11 cellular contexts compared by ENCODE assay signal in genomic region chr16:27222499-27223225, GRCh38. TPM values are rescaled to one million over a fixed set of nuclear protein-coding genes. Genes with fewer than 3 reads are reported as not detected.
DNase-seq lines count a peak whose midpoint lies in the region; ATAC-seq, FAIRE-seq and TF ChIP-seq lines count a peak whose summit lies in the region.
"Had no signal": no experiment of that assay in that cellular context is flagged by ENCODE, and none has a peak within 500 bp of the region (broad histone marks: within the 10 kb centered on the region; RNA-seq: fewer than 3 reads in every experiment).

No MANE protein-coding gene starts in this region.

- POLR2A ChIA-PET in AG04450 (lab: Yijun Ruan, JAX): interaction anchor here (0.8 to 1.7 kb wide), 4 partner anchors 19 to 97 kb away, joined by 3 to 11 read pairs (median 4); partner anchors contain the start of gene KDM8
- POLR2A ChIA-PET in K562 (lab: Yijun Ruan, JAX): interaction anchor here (0.7 to 1.2 kb wide), 2 partner anchors 29 to 149 kb away, joined by 3 read pairs; no protein-coding TSS in a partner anchor

- peaks cover 4% of the 10 kb centered on the region for H3K27me3 Mint-ChIP-seq in HFFc6 (ENCODE audit: insufficient read depth)

- no peak overlapping the region for H3K23ac ChIP-seq in mesenchymal stem cell (ENCODE audit: low read length in 2 of 2)

- H3K9me3 ChIP-seq in AG04450 (ENCODE audit: control insufficient read depth, insufficient read depth, low read length) (no peaks in the 10 kb centered on the region), K562 (replicated peaks; ENCODE audit: control insufficient read depth, insufficient read depth, low read depth, low read length) (no peaks in the 10 kb centered on the region), mesenchymal stem cell (ENCODE audit: control insufficient read depth, low read length) (no peaks in the 10 kb centered on the region)

- no peaks in the 10 kb centered on the region for H3K27me3 ChIP-seq in AG04450 (ENCODE audit: control insufficient read depth, insufficient read depth, low read length)
- H3K27me3 ChIP-seq in K562 (ENCODE audit: control insufficient read depth in 2 of 2, insufficient read depth in 2 of 2, low read length in 2 of 2): no peaks in the 10 kb centered on the region
- no peaks in the 10 kb centered on the region for H3K27me3 ChIP-seq in mesenchymal stem cell (ENCODE audit: control insufficient read depth in 1 of 2, insufficient read depth in 1 of 2, low read length in 2 of 2)

- H3K4me2 ChIP-seq in K562 (ENCODE audit: insufficient read depth, low read length) (no peak overlapping the region), mesenchymal stem cell (ENCODE audit: low read length, poor library complexity, severe bottlenecking) (no peak overlapping the region)

- H3K9ac ChIP-seq in K562 (ENCODE audit: insufficient read depth in 1 of 2, low read depth in 2 of 2, low read length in 2 of 2) (peak overlapping the region in 1 of 2 experiments; percentile 42; a peak in 1 of 4 replicates), mesenchymal stem cell (ENCODE audit: low read length) (peak overlapping the region; percentile 74)

- no peaks in the 10 kb centered on the region; the same call in 1 of the 2 replicates for H3K36me3 Mint-ChIP-seq in HFFc6 (ENCODE audit: low read depth)
- H3K36me3 Mint-ChIP-seq: natural killer cell had no signal

- peaks cover 9% of the 10 kb centered on the region; the same call in 2 of the 3 replicates for H3K36me3 ChIP-seq in K562 (ENCODE audit: control insufficient read depth, insufficient read depth, low read length)
- H3K36me3 ChIP-seq in mesenchymal stem cell (ENCODE audit: control insufficient read depth in 1 of 2, insufficient read depth in 2 of 2, low read depth in 1 of 2, low read length in 2 of 2): peaks cover 21 to 72% of the 10 kb centered on the region in 2 experiments

- TF ChIP-seq RAD21 in K562 (CRISPR knock-in tag; conservative IDR thresholded peaks at IDR 0.05 in 1 of 2, IDR thresholded peaks at IDR 0.05 in 1 of 2): no peak

- H2BK5ac ChIP-seq in mesenchymal stem cell (ENCODE audit: low read depth, low read length, poor library complexity, severe bottlenecking): no peak overlapping the region

- in situ Hi-C loops in K562 (cut with MboI): no loop called here

- no peak for FAIRE-seq in K562 (lab: Jason Lieb, UNC)

- WGBS in K562 (ENCODE audit: insufficient coverage, low coverage, missing lambda C conversion rate): 66% methylated on average over 20 of the region's 24 CpGs
- 47% methylated on average over 24 of the region's 24 CpGs for WGBS in mesenchymal stem cell

- ATAC-seq in K562: peak; percentile 35
- ATAC-seq: natural killer cell had no signal

- H3K27ac Mint-ChIP-seq in HFFc6: peak overlapping the region; percentile 89
- H3K27ac Mint-ChIP-seq: natural killer cell had no signal

- H3K9me1 ChIP-seq in K562 (ENCODE audit: control insufficient read depth, insufficient read depth, low read length): no peaks in the 10 kb centered on the region

- DNase-seq in AG04450 (ENCODE audit: low read depth, low spot score): no peak
- DNase-seq in HFFc6: peak; percentile 75
- no peak for DNase-seq in K562 (ENCODE audit: extremely low read depth in 1 of 4, low spot score in 3 of 4)
- DNase-seq in mesenchymal stem cell: peak; percentile 72
- DNase-seq in central memory CD4-positive, alpha-beta T cell: no peak
- no peak for DNase-seq in activated gamma-delta T cell treated with Interleukin-2 at 50 U/mL for 16 hours
- no peak for DNase-seq in Ammon's horn (ENCODE audit: low spot score)
- no peak for DNase-seq in GDM1 (lab: John Stamatoyannopoulos, UW)
- DNase-seq: activated CD4-positive, CD25-positive, alpha-beta regulatory T cell; COR-L47; natural killer cell had no signal

- peak overlapping the region; percentile 44 to 64 for H3K18ac ChIP-seq in mesenchymal stem cell (ENCODE audit: low read depth in 1 of 2, low read length in 2 of 2)

- H2AK5ac ChIP-seq in mesenchymal stem cell (ENCODE audit: low read length, severe bottlenecking): no peak overlapping the region

- H3K4me1 Mint-ChIP-seq in HFFc6 (ENCODE audit: low read depth): peaks cover 26% of the 10 kb centered on the region

- H2AFZ ChIP-seq in K562 (ENCODE audit: low read depth, low read length) (no peak overlapping the region), mesenchymal stem cell (ENCODE audit: low read depth, low read length) (no peak overlapping the region)

- H4K8ac ChIP-seq in mesenchymal stem cell (ENCODE audit: low read length): peak overlapping the region; percentile 79

- peak overlapping the region in 1 of 2 experiments; percentile 46 for H3K14ac ChIP-seq in mesenchymal stem cell (ENCODE audit: low read length in 2 of 2)

- peak overlapping the region; percentile 25; the same call in 1 of the 2 replicates for H3K4me3 Mint-ChIP-seq in HFFc6
- H3K4me3 Mint-ChIP-seq: natural killer cell had no signal

- BruUV-seq in K562 (replicated peaks; lab: Mats Ljungman, UMichigan): no TSS peak

- H3K4ac ChIP-seq in mesenchymal stem cell (ENCODE audit: low read depth in 1 of 2, low read length in 2 of 2): peak overlapping the region; percentile 15 to 79

- peak overlapping the region; percentile 61 to 74 for H2BK12ac ChIP-seq in mesenchymal stem cell (ENCODE audit: low read length in 2 of 2)

- no peaks in the 10 kb centered on the region for H3K79me2 ChIP-seq in K562 (ENCODE audit: control insufficient read depth, insufficient read depth, low read length)

- TF ChIP-seq EP300 in K562 (IDR thresholded peaks at IDR 0.05; ENCODE audit: low read length): no peak

- peak overlapping the region; percentile 80 for H3K27ac ChIP-seq in AG04450 (ENCODE audit: low read depth, low read length)
- no peak overlapping the region; the same call in 2 of the 3 replicates for H3K27ac ChIP-seq in K562 (ENCODE audit: extremely low read depth, low read depth, low read length)
- H3K27ac ChIP-seq in mesenchymal stem cell (ENCODE audit: low read length, poor library complexity, severe bottlenecking): no peak overlapping the region

- H3K9me3 Mint-ChIP-seq in HFFc6: no peaks in the 10 kb centered on the region
- H3K9me3 Mint-ChIP-seq: natural killer cell had no signal

- no peak overlapping the region for H2BK15ac ChIP-seq in mesenchymal stem cell (ENCODE audit: low read depth, poor library complexity, severe bottlenecking)

- peak overlapping the region; percentile 88 for H4K91ac ChIP-seq in mesenchymal stem cell (ENCODE audit: low read length)

- H2BK120ac ChIP-seq in mesenchymal stem cell (ENCODE audit: low read depth, low read length): no peak overlapping the region

- no peak overlapping the region for H3K4me3 ChIP-seq in AG04450 (ENCODE audit: low read depth, low read length)
- H3K4me3 ChIP-seq in K562: no peak overlapping the region
- H3K4me3 ChIP-seq in mesenchymal stem cell (ENCODE audit: insufficient read depth in 1 of 2, low read depth in 1 of 2, low read length in 2 of 2): peak overlapping the region in 1 of 2 experiments; percentile 50

- peaks cover 0 to 18% of the 10 kb centered on the region in 2 experiments; a peak in 2 of 5 replicates for H3K4me1 ChIP-seq in K562 (replicated peaks in 1 of 2; ENCODE audit: control insufficient read depth in 2 of 2, insufficient read depth in 2 of 2, low read length in 2 of 2)
- peaks cover 12% of the 10 kb centered on the region for H3K4me1 ChIP-seq in mesenchymal stem cell (ENCODE audit: control insufficient read depth, insufficient read depth, low read depth, low read length)

- peaks cover 1% of the 10 kb centered on the region for H3K79me1 ChIP-seq in mesenchymal stem cell (replicated peaks; ENCODE audit: low read length, poor library complexity, severe bottlenecking)

- CTCF ChIA-PET in AG04450 (lab: Charles Lee) (interaction anchor here (1.7 to 4.0 kb wide), 2 partner anchors 12 to 145 kb away, joined by 7 to 30 read pairs; no protein-coding TSS in a partner anchor), K562 (lab: Yijun Ruan, JAX; ENCODE audit: low intra/inter-chr PET ratio) (no interaction called here)

- intact Hi-C loops in K562 (cut with micrococcal nuclease): no loop called here

- H4K20me1 ChIP-seq in K562 (replicated peaks; ENCODE audit: control insufficient read depth, insufficient read depth, low read length): no peaks in the 10 kb centered on the region

- no peak for TF ChIP-seq POLR2A in K562 (conservative IDR thresholded peaks at IDR 0.05)

- no peak for TF ChIP-seq CTCF in AG04450 (IDR thresholded peaks at IDR 0.05; ENCODE audit: low read depth, low read length)
- no peak for TF ChIP-seq CTCF in HFFc6 (IDR thresholded peaks at IDR 0.05)
- no peak for TF ChIP-seq CTCF in K562 (IDR thresholded peaks at IDR 0.05 in 2 of 3, conservative IDR thresholded peaks at IDR 0.05 in 1 of 3; ENCODE audit: insufficient read depth in 2 of 3, low read depth in 1 of 3, low read length in 3 of 3)

RNA-seq across cellular contexts. Expression of gene KDM8, which starts 19.3 kb away (rescaled TPM):
- polyA plus RNA-seq in AG04450 (2011; rRNA removed) (2.5 and 2.8 TPM in 2 replicates), K562 (2011; rRNA removed) (3.8 and 5.2 TPM in 2 replicates), K562 (2014; fragmentation: Illumina TruSeq; extraction: Trizol) (5.4 and 7.5 TPM in 2 replicates), K562 (2014; fragmentation: Nextera tagmentation; extraction: Ambion mirVana) (under 1 TPM; 0.61 to 0.66 TPM), K562 (2014; rRNA removed) (6.4 and 7.0 TPM in 2 replicates)
- 4.2 and 5.4 TPM in 2 replicates for polyA minus RNA-seq in AG04450 (2011; rRNA and poly(A)+ RNA removed)
- total RNA-seq in HFFc6 (2021; fragmentation: NEBNext Ultra II Directional; extraction: Animal tissue kit (Norgen Biotek cat#: 25700)): 1 to 10 TPM; 4.1 to 5.8 (median 4.9) TPM
- 18.0 and 41.3 TPM in 2 replicates for total RNA-seq in K562 (2011; cell fraction: chromatin; rRNA removed; ENCODE audit: low replicate concordance)
- total RNA-seq in K562 (2011; cell fraction: nucleolus; rRNA removed): 24.1 and 25.0 TPM in 2 replicates
- total RNA-seq in K562 (2011; cell fraction: nucleoplasm; rRNA removed): 21.2 and 27.1 TPM in 2 replicates
- total RNA-seq in K562 (2014; rRNA removed) (6.4 and 10.8 TPM in 2 replicates), K562 (2014; rRNA removed; fragmentation: Illumina TruSeq; extraction: Trizol) (2.6 and 5.3 TPM in 2 replicates), K562 (2015; rRNA removed; fragmentation: Illumina TruSeq; extraction: Trizol) (5.9 and 8.4 TPM in 2 replicates), K562 (2021) (9.1 TPM in 2 replicates)
- polyA plus RNA-seq in K562 (2011; cell fraction: cytosol; rRNA removed): 4.5 and 35.4 TPM in 2 replicates
- 8.8 and 15.0 TPM in 2 replicates for polyA plus RNA-seq in K562 (2011; cell fraction: nucleus; rRNA removed)
- 5.4 and 5.7 TPM in 2 replicates for polyA plus RNA-seq in K562 (2012)
- polyA minus RNA-seq in K562 (2011; rRNA and poly(A)+ RNA removed): 8.7 and 10.1 TPM in 2 replicates
- 2.2 and 3.5 TPM in 2 replicates for polyA minus RNA-seq in K562 (2011; cell fraction: cytosol; rRNA and poly(A)+ RNA removed)
- 9.0 and 9.8 TPM in 2 replicates for polyA minus RNA-seq in K562 (2011; cell fraction: nucleus; rRNA and poly(A)+ RNA removed)
- 1.9 TPM for polyA plus RNA-seq in mesenchymal stem cell (2013, experiment 1 of 2)
- 1.7 TPM for polyA plus RNA-seq in mesenchymal stem cell (2013, experiment 2 of 2)

RNA-seq across cellular contexts. Expression of gene NSMCE1, which starts 45.9 kb away (rescaled TPM):
- polyA plus RNA-seq in AG04450 (2011; rRNA removed) (35.4 and 37.2 TPM in 2 replicates), K562 (2011; rRNA removed) (48.6 and 52.1 TPM in 2 replicates), K562 (2014; fragmentation: Illumina TruSeq; extraction: Trizol) (77.9 and 79.2 TPM in 2 replicates), K562 (2014; fragmentation: Nextera tagmentation; extraction: Ambion mirVana) (100 to 1,000 TPM; 154 to 163 TPM), K562 (2014; rRNA removed) (61.6 and 63.5 TPM in 2 replicates)
- 37.2 and 44.0 TPM in 2 replicates for polyA minus RNA-seq in AG04450 (2011; rRNA and poly(A)+ RNA removed)
- total RNA-seq in HFFc6 (2021; fragmentation: NEBNext Ultra II Directional; extraction: Animal tissue kit (Norgen Biotek cat#: 25700)): 10 to 100 TPM; 63.6 to 71.3 (median 66.5) TPM
- total RNA-seq in K562 (2011; cell fraction: chromatin; rRNA removed; ENCODE audit: low replicate concordance): 22.3 and 37.0 TPM in 2 replicates
- total RNA-seq in K562 (2011; cell fraction: nucleolus; rRNA removed): 23.3 and 23.8 TPM in 2 replicates
- 19.3 and 24.7 TPM in 2 replicates for total RNA-seq in K562 (2011; cell fraction: nucleoplasm; rRNA removed)
- total RNA-seq in K562 (2014; rRNA removed) (61.5 and 69.8 TPM in 2 replicates), K562 (2014; rRNA removed; fragmentation: Illumina TruSeq; extraction: Trizol) (50.6 and 57.1 TPM in 2 replicates), K562 (2015; rRNA removed; fragmentation: Illumina TruSeq; extraction: Trizol) (50.6 and 56.0 TPM in 2 replicates), K562 (2021) (59.5 and 68.2 TPM in 2 replicates)
- polyA plus RNA-seq in K562 (2011; cell fraction: cytosol; rRNA removed): 38.3 and 39.1 TPM in 2 replicates
- polyA plus RNA-seq in K562 (2011; cell fraction: nucleus; rRNA removed): 18.3 and 19.4 TPM in 2 replicates
- polyA plus RNA-seq in K562 (2012): 99.9 and 101 TPM in 2 replicates
- polyA minus RNA-seq in K562 (2011; rRNA and poly(A)+ RNA removed): 39.9 and 49.7 TPM in 2 replicates
- polyA minus RNA-seq in K562 (2011; cell fraction: cytosol; rRNA and poly(A)+ RNA removed): 17.9 and 18.6 TPM in 2 replicates
- 7.3 and 15.7 TPM in 2 replicates for polyA minus RNA-seq in K562 (2011; cell fraction: nucleus; rRNA and poly(A)+ RNA removed)
- polyA plus RNA-seq in mesenchymal stem cell (2013, experiment 1 of 2): 52.8 TPM
- 54.6 TPM for polyA plus RNA-seq in mesenchymal stem cell (2013, experiment 2 of 2)

Comparison
In these comparisons a context has a peak if more than half of its experiments do, and no peak if none do; other contexts are left out.
1. DNase-seq: peak in HFFc6 (single experiment) and mesenchymal stem cell (single experiment); none in AG04450 (single experiment), K562 (0 of 4), central memory CD4-positive, alpha-beta T cell (single experiment), activated gamma-delta T cell treated with Interleukin-2 at 50 U/mL for 16 hours (single experiment), Ammon's horn (single experiment) and GDM1 (single experiment).